ENCODE assay signal across 10 cellular contexts in the genomic region with DNA sequence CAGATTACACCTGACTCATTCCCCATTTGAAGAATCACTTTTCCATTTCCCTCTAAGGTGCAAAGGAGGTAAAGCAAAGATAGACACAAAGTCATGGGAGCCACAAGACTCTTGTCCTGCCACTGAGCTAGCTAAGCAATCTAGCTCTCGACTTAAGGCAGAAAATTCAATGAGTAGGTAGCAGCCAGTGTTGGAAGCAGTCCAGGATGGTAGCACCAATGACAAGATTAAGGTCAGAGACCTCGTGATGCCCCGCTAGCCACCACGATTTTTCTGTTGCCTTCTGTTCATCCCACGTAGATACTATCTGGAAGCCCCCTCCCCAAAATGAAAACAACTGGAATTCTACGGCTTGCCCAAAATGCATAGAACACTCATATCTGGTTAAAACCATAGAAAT. TPM values are rescaled to one million over a fixed set of nuclear protein-coding genes. Genes with fewer than 3 reads are reported as not detected.
DNase-seq lines count a peak whose midpoint lies in the region; ATAC-seq and TF ChIP-seq lines count a peak whose summit lies in the region.
"Had no signal": no experiment of that assay in that cellular context is flagged by ENCODE, and none has a peak within 500 bp of the region (broad histone marks: within the 10 kb centered on the region; RNA-seq: fewer than 3 reads in every experiment).

No MANE protein-coding gene starts in this region.

- no peaks in the 10 kb centered on the region for H3K27me3 Mint-ChIP-seq in stimulated activated naive CD8-positive, alpha-beta T cell treated with anti-CD3 and anti-CD28 coated beads, Interleukin-15, Interleukin-2, amounts not matched to agents 100 ng/mL and 50 ng/mL, for 24 hours
- no peaks in the 10 kb centered on the region for H3K27me3 Mint-ChIP-seq in activated naive CD8-positive, alpha-beta T cell
- H3K27me3 Mint-ChIP-seq in mesothelial cell of epicardium (ENCODE audit: low read depth): peaks cover 6% of the 10 kb centered on the region

- peaks cover 57% of the 10 kb centered on the region for H3K36me3 Mint-ChIP-seq in stimulated activated naive CD8-positive, alpha-beta T cell treated with anti-CD3 and anti-CD28 coated beads, Interleukin-15, Interleukin-2, amounts not matched to agents 100 ng/mL and 50 ng/mL, for 24 hours (ENCODE audit: low read depth)
- H3K36me3 Mint-ChIP-seq in activated naive CD8-positive, alpha-beta T cell: peaks cover 37% of the 10 kb centered on the region
- H3K36me3 Mint-ChIP-seq in mesothelial cell of epicardium: peaks cover 1% of the 10 kb centered on the region

- TF ChIP-seq CTCF in mesothelial cell of epicardium (IDR thresholded peaks at IDR 0.05; ENCODE audit: unreplicated experiment): no peak

- peak overlapping the region; percentile 85 for H3K27ac Mint-ChIP-seq in stimulated activated naive CD8-positive, alpha-beta T cell treated with anti-CD3 and anti-CD28 coated beads, Interleukin-15, Interleukin-2, amounts not matched to agents 100 ng/mL and 50 ng/mL, for 24 hours
- H3K27ac Mint-ChIP-seq in activated naive CD8-positive, alpha-beta T cell: peak overlapping the region; percentile 87
- H3K27ac Mint-ChIP-seq in mesothelial cell of epicardium: no peak overlapping the region

- H3K4me3 Mint-ChIP-seq in stimulated activated naive CD8-positive, alpha-beta T cell treated with anti-CD3 and anti-CD28 coated beads, Interleukin-15, Interleukin-2, amounts not matched to agents 100 ng/mL and 50 ng/mL, for 24 hours: peak overlapping the region; percentile 95
- H3K4me3 Mint-ChIP-seq in activated naive CD8-positive, alpha-beta T cell: peak overlapping the region; percentile 96
- peak overlapping the region; percentile 80 for H3K4me3 Mint-ChIP-seq in mesothelial cell of epicardium

- no peak for ATAC-seq in stimulated activated naive CD8-positive, alpha-beta T cell treated with anti-CD3 and anti-CD28 coated beads, Interleukin-15, Interleukin-2, amounts not matched to agents 100 U/mL and 50 U/mL, for 24 hours

- H3K4me1 Mint-ChIP-seq in stimulated activated naive CD8-positive, alpha-beta T cell treated with anti-CD3 and anti-CD28 coated beads, Interleukin-15, Interleukin-2, amounts not matched to agents 100 ng/mL and 50 ng/mL, for 24 hours (ENCODE audit: low read depth): peaks cover 74% of the 10 kb centered on the region
- H3K4me1 Mint-ChIP-seq in activated naive CD8-positive, alpha-beta T cell (ENCODE audit: low read depth): peaks cover 67% of the 10 kb centered on the region
- H3K4me1 Mint-ChIP-seq in mesothelial cell of epicardium: peaks cover 12% of the 10 kb centered on the region

- no peak for DNase-seq in stimulated activated naive CD8-positive, alpha-beta T cell treated with anti-CD3 and anti-CD28 coated beads, Interleukin-15, Interleukin-2, amounts not matched to agents 100 U/mL and 50 U/mL, for 24 hours
- DNase-seq in mesothelial cell of epicardium (ENCODE audit: low spot score in 2 of 2, unreplicated experiment in 2 of 2) (no peak), NCI-H69 (lab: John Stamatoyannopoulos, UW) (no peak), NCI-H226 (no peak), NCI-H345 (lab: John Stamatoyannopoulos, UW) (no peak)
- DNase-seq in central memory CD4-positive, alpha-beta T cell: no peak
- DNase-seq: hippocampal formation, NCI-H526 had no signal

- H3K9me3 Mint-ChIP-seq in stimulated activated naive CD8-positive, alpha-beta T cell treated with anti-CD3 and anti-CD28 coated beads, Interleukin-15, Interleukin-2, amounts not matched to agents 100 ng/mL and 50 ng/mL, for 24 hours: no peaks in the 10 kb centered on the region
- H3K9me3 Mint-ChIP-seq in activated naive CD8-positive, alpha-beta T cell (ENCODE audit: low read depth): no peaks in the 10 kb centered on the region
- no peaks in the 10 kb centered on the region for H3K9me3 Mint-ChIP-seq in mesothelial cell of epicardium

RNA-seq across cellular contexts. Expression of gene VAMP1, which starts 1.4 kb away (rescaled TPM):
- total RNA-seq in mesothelial cell of epicardium: 5.2 to 6.9 TPM (median 6.4 TPM) in 3 replicates

RNA-seq across cellular contexts. Expression of gene TAPBPL, which starts 17.2 kb away (rescaled TPM):
- total RNA-seq in mesothelial cell of epicardium: 2.2 to 2.6 TPM (median 2.5 TPM) in 3 replicates

RNA-seq across cellular contexts. Expression of gene MRPL51, which starts 24.0 kb away (rescaled TPM):
- total RNA-seq in mesothelial cell of epicardium: 137 to 148 TPM (median 145 TPM) in 3 replicates

RNA-seq across cellular contexts. Expression of gene CD27, which starts 24.3 kb away (rescaled TPM):
- not detected in 3 replicates for total RNA-seq in mesothelial cell of epicardium

RNA-seq across cellular contexts. Expression of gene NCAPD2, which starts 24.8 kb away (rescaled TPM):
- total RNA-seq in mesothelial cell of epicardium: 56.3 to 62.6 TPM (median 57.1 TPM) in 3 replicates
